In genomic region chr12:121827351-121828099, GRCh38 we compare ENCODE assay signal across 1 cellular context.
TF ChIP-seq lines count a peak whose summit lies in the region.

No MANE protein-coding gene starts in this region.

TF ChIP-seq in HepG2, 621 proteins besides CTCF, POLR2A, EP300 and RAD21:
- TF ChIP-seq CENPT (CRISPR knock-in tag; IDR thresholded peaks at IDR 0.05; ENCODE audit: low read depth) (no peak), AGO2 (optimal IDR thresholded peaks at IDR 0.05; ENCODE audit: low read depth, low read length) (peak; percentile 62), ZNF3 (CRISPR knock-in tag; IDR thresholded peaks at IDR 0.05) (no peak), HNF1A (IDR thresholded peaks at IDR 0.05; ENCODE audit: low read depth) (no peak), HNF1A (CRISPR knock-in tag; IDR thresholded peaks at IDR 0.05; ENCODE audit: borderline replicate concordance) (no peak), THAP11 (CRISPR knock-in tag; IDR thresholded peaks at IDR 0.05) (no peak)
